In the genomic region with DNA sequence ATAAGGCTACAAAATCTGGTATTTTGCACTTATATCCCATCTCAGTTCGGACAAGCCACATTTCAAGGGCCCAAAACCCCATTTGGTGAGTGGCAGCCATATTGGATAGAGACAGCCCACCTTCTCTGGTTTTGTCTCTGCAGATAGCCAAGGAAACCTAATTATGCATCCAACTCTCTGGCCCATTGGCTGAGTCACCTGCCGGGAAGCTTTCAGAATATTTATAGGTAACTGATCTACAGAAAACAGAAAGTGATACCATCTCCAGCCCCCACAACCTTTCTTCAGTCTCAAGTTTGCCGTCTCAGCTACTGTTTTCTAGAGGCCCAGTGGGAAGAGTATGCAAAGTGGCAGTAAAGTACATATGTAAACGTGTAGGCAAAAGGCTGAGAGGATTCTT, we compare ENCODE assay signal across 8 cellular contexts. TPM values are rescaled to one million over a fixed set of nuclear protein-coding genes. Genes with fewer than 3 reads are reported as not detected.
DNase-seq lines count a peak whose midpoint lies in the region; ATAC-seq, FAIRE-seq and TF ChIP-seq lines count a peak whose summit lies in the region.

No MANE protein-coding gene starts in this region.

- H3K27me3 ChIP-seq in GM06990 (replicated peaks; ENCODE audit: control insufficient read depth, insufficient read depth, low read length) (no peaks in the 10 kb centered on the region), H1 (replicated peaks in 1 of 4; ENCODE audit: control insufficient read depth in 3 of 4, extremely low read depth in 1 of 4, insufficient read depth in 3 of 4, low read length in 3 of 4) (no peaks in the 10 kb centered on the region), brain microvascular endothelial cell (replicated peaks) (no peaks in the 10 kb centered on the region)

- H2BK12ac ChIP-seq in H1 (ENCODE audit: low read depth, low read length) = no peak overlapping the region

- intact Hi-C loops in kidney (cut with DNase I) = no loop called here

- no peaks in the 10 kb centered on the region for H3K79me1 ChIP-seq in H1 (ENCODE audit: low read depth, low read length)

- no peak overlapping the region for H3K23ac ChIP-seq in H1 (ENCODE audit: insufficient read length)

- TF ChIP-seq POLR2A in H1 (IDR thresholded peaks at IDR 0.05; ENCODE audit: control extremely low read depth in 1 of 2, low read depth in 2 of 2, low read length in 2 of 2) = no peak

- in situ Hi-C loops in brain microvascular endothelial cell (cut with HindIII; ENCODE audit: low pct_ligation_motif_present, low sequenced_read_pairs) = no loop called here

- no peak overlapping the region for H3K56ac ChIP-seq in H1 (replicated peaks; ENCODE audit: insufficient read length, low read depth, low read length)

- no peak overlapping the region for H3K4ac ChIP-seq in H1 (replicated peaks; ENCODE audit: insufficient read length, low read depth, low read length)

- no peak overlapping the region for H3K27ac ChIP-seq in H1 (ENCODE audit: low read depth, low read length)
- H3K27ac ChIP-seq in brain microvascular endothelial cell = no peak overlapping the region
- H3K27ac ChIP-seq in kidney (ENCODE audit: low read depth in 2 of 2, low read length in 2 of 2) = no peak overlapping the region

- no peak overlapping the region for H2BK20ac ChIP-seq in H1 (ENCODE audit: low read length)

- WGBS in H1 (ENCODE audit: extremely low coverage in 1 of 2, insufficient coverage in 1 of 2, insufficient read length in 1 of 2, insufficient replicate concordance in 2 of 2, low coverage in 1 of 2, low lambda C conversion rate in 2 of 2, missing lambda C conversion rate in 1 of 2), 2 experiments = 71% methylated on average over 4 of the region's 4 CpGs; no CpG with 5 or more reads in 1 of the 2 experiments

- no peak overlapping the region for H2AK5ac ChIP-seq in H1 (ENCODE audit: low read depth, low read length)

- H2BK15ac ChIP-seq in H1 (ENCODE audit: low read length) = no peak overlapping the region

- no peak overlapping the region for H2BK5ac ChIP-seq in H1 (ENCODE audit: low read depth, low read length)

- FAIRE-seq in H1 (lab: Jason Lieb, UNC) (no peak), kidney (lab: Jason Lieb, UNC) (no peak)

- CTCF ChIA-PET in H1 (lab: Charles Lee; ENCODE audit: partially characterized antibody) = interaction anchor here (1.1 kb wide), 2 partner anchors 112 to 119 kb away, joined by 4 to 5 read pairs; no protein-coding TSS in a partner anchor

- no peaks in the 10 kb centered on the region for H4K20me1 ChIP-seq in H1 (replicated peaks in 1 of 2; ENCODE audit: control insufficient read depth in 1 of 2, insufficient read depth in 2 of 2, low read length in 2 of 2)

- H3K4me1 ChIP-seq in H1 (replicated peaks in 1 of 4; ENCODE audit: control insufficient read depth in 3 of 4, insufficient read depth in 4 of 4, low read length in 3 of 4) (no peaks in the 10 kb centered on the region), kidney (ENCODE audit: control insufficient read depth in 1 of 2, insufficient read depth in 1 of 2, low read depth in 1 of 2, low read length in 2 of 2) (no peaks in the 10 kb centered on the region)

- ATAC-seq in GM21381 (IDR thresholded peaks at IDR 0.05; ENCODE audit: unreplicated experiment) = peak; percentile 95
- peak; percentile 84 for ATAC-seq in HG03558 (IDR thresholded peaks at IDR 0.05; ENCODE audit: extremely low read depth, unreplicated experiment)

- H3K9ac ChIP-seq in H1 (replicated peaks in 1 of 4; ENCODE audit: extremely low read depth in 1 of 4, low read depth in 3 of 4, low read length in 3 of 4) (no peak overlapping the region), kidney (ENCODE audit: low read length in 2 of 2) (no peak overlapping the region)

- H3K9me3 ChIP-seq in H1 (ENCODE audit: insufficient read depth in 2 of 2, low read depth in 1 of 2, low read length in 1 of 2) (0 out of 4 replicates have a peak, but pooled peaks cover under 1% of the 10 kb centered on the region in 2 experiments), kidney (ENCODE audit: control insufficient read depth in 1 of 2, low read length in 2 of 2) (no peaks in the 10 kb centered on the region)

- TF ChIP-seq CTCF in GM06990 (IDR thresholded peaks at IDR 0.05; ENCODE audit: insufficient read depth, low read length, poor library complexity, severe bottlenecking) (no peak), H1 (IDR thresholded peaks at IDR 0.05; ENCODE audit: control extremely low read depth in 1 of 3, insufficient read depth in 1 of 3, low read depth in 1 of 3, low read length in 3 of 3) (no peak), brain microvascular endothelial cell (IDR thresholded peaks at IDR 0.05; ENCODE audit: low read depth, low read length, missing control alignments) (no peak), kidney (IDR thresholded peaks at IDR 0.05; ENCODE audit: borderline replicate concordance, extremely low read depth, insufficient read depth) (no peak)

- no peaks in the 10 kb centered on the region for H3K23me2 ChIP-seq in H1 (ENCODE audit: low read depth, low read length)

- POLR2A ChIA-PET in H1 (lab: Charles Lee; ENCODE audit: partially characterized antibody) = interaction anchor here (1.0 to 1.1 kb wide), 2 partner anchors 22 to 30 kb away, joined by 3 read pairs; no protein-coding TSS in a partner anchor

- DNase-seq in GM06990 (ENCODE audit: extremely low read depth, insufficient read length) (peak; percentile 88), H1 (ENCODE audit: low read depth in 1 of 2, low spot score in 2 of 2) (no peak), epidermal melanocyte (ENCODE audit: insufficient read length, low spot score) (no peak), brain microvascular endothelial cell (no peak), NCI-H510A (lab: John Stamatoyannopoulos, UW) (no peak), kidney (no peak)

- H3K36me3 ChIP-seq in GM06990 (ENCODE audit: control insufficient read depth, insufficient read depth, low read length) (no peaks in the 10 kb centered on the region), H1 (ENCODE audit: control insufficient read depth in 2 of 4, insufficient read depth in 4 of 4, low read length in 3 of 4) (no peaks in the 10 kb centered on the region), brain microvascular endothelial cell (replicated peaks) (no peaks in the 10 kb centered on the region), kidney (ENCODE audit: control insufficient read depth in 1 of 2, insufficient read depth in 2 of 2, low read length in 2 of 2) (no peaks in the 10 kb centered on the region)

- H2AFZ ChIP-seq in H1 (ENCODE audit: low read length) = no peak overlapping the region

- no peak overlapping the region for H4K91ac ChIP-seq in H1 (replicated peaks; ENCODE audit: insufficient read length, low read length)

- H3K14ac ChIP-seq in H1 (ENCODE audit: insufficient read length) = no peak overlapping the region

- TF ChIP-seq RAD21 in H1 (IDR thresholded peaks at IDR 0.05 in 1 of 2, conservative IDR thresholded peaks at IDR 0.05 in 1 of 2; ENCODE audit: low read depth in 2 of 2, low read length in 2 of 2) = no peak

- TF ChIP-seq EP300 in H1 (IDR thresholded peaks at IDR 0.05; ENCODE audit: borderline replicate concordance in 1 of 2, low read depth in 2 of 2, low read length in 2 of 2) = no peak

- H3K4me3 ChIP-seq in GM06990 (replicated peaks; ENCODE audit: low read depth, low read length) (no peak overlapping the region), H1 (ENCODE audit: extremely low read depth in 1 of 4, insufficient read depth in 2 of 4, low read depth in 3 of 4, low read length in 4 of 4) (no peak overlapping the region), brain microvascular endothelial cell (ENCODE audit: low read depth, low read length) (no peak overlapping the region), kidney (ENCODE audit: low read length in 2 of 2) (no peak overlapping the region)

- no peak overlapping the region for H4K8ac ChIP-seq in H1 (ENCODE audit: extremely low read depth, insufficient read depth, low read length)

- no peak overlapping the region for H4K5ac ChIP-seq in H1 (ENCODE audit: insufficient read length, low read depth, low read length)

- H2BK120ac ChIP-seq in H1 (replicated peaks; ENCODE audit: low read depth, low read length) = no peak overlapping the region

- H3K79me2 ChIP-seq in H1 (ENCODE audit: control insufficient read depth in 1 of 2, insufficient read depth in 2 of 2, low read length in 2 of 2) = no peaks in the 10 kb centered on the region

- H3K18ac ChIP-seq in H1 (ENCODE audit: extremely low read depth, low read length) = no peak overlapping the region

- H3K4me2 ChIP-seq in H1 (ENCODE audit: insufficient read depth in 1 of 2, low read depth in 2 of 2, low read length in 2 of 2) = no peak overlapping the region

TF ChIP-seq in H1, 55 proteins besides CTCF, POLR2A, EP300 and RAD21:
- peak; percentile 81 for TF ChIP-seq YY1 (IDR thresholded peaks at IDR 0.05; ENCODE audit: low read depth, low read length)
- TF ChIP-seq, protein P1, sequence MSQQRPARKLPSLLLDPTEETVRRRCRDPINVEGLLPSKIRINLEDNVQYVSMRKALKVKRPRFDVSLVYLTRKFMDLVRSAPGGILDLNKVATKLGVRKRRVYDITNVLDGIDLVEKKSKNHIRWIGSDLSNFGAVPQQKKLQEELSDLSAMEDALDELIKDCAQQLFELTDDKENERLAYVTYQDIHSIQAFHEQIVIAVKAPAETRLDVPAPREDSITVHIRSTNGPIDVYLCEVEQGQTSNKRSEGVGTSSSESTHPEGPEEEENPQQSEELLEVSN (IDR thresholded peaks at IDR 0.05) = no peak

RNA-seq across cellular contexts. Expression of a gene that starts 33.7 kb away (rescaled TPM):
- 335 and 350 TPM in 2 replicates for total RNA-seq in H1 (2021; fragmentation: NEBNext Ultra II Directional; extraction: Animal tissue kit (Norgen Biotek cat#: 25700))
- 109 and 193 TPM in 2 replicates for polyA plus RNA-seq in H1 (2011; rRNA removed)
- polyA plus RNA-seq in H1 (2011; cell fraction: cytosol; rRNA removed) = 216 TPM
- polyA plus RNA-seq in H1 (2011; cell fraction: nucleus; rRNA removed) = 71.9 TPM
- polyA plus RNA-seq in H1 (2012, experiment 1 of 2) = 227 to 289 TPM (median 267 TPM) in 4 replicates
- 41.5 TPM for polyA plus RNA-seq in H1 (2012, experiment 2 of 2)
- 220 TPM for polyA plus RNA-seq in H1 (2013, experiment 1 of 2)
- 229 TPM for polyA plus RNA-seq in H1 (2013, experiment 2 of 2)
- 220 and 313 TPM in 2 replicates for polyA minus RNA-seq in H1 (2011; rRNA and poly(A)+ RNA removed)
- polyA minus RNA-seq in H1 (2011; cell fraction: cytosol; rRNA and poly(A)+ RNA removed) = 137 TPM
- 129 TPM for polyA minus RNA-seq in H1 (2011; cell fraction: nucleus; rRNA and poly(A)+ RNA removed)
- total RNA-seq in kidney = 82.3 TPM
- polyA plus RNA-seq in kidney (ENCODE audit: insufficient read depth, low read depth, low replicate concordance) = 57.0 TPM
